9 cellular contexts compared by ENCODE assay signal in the genomic region with DNA sequence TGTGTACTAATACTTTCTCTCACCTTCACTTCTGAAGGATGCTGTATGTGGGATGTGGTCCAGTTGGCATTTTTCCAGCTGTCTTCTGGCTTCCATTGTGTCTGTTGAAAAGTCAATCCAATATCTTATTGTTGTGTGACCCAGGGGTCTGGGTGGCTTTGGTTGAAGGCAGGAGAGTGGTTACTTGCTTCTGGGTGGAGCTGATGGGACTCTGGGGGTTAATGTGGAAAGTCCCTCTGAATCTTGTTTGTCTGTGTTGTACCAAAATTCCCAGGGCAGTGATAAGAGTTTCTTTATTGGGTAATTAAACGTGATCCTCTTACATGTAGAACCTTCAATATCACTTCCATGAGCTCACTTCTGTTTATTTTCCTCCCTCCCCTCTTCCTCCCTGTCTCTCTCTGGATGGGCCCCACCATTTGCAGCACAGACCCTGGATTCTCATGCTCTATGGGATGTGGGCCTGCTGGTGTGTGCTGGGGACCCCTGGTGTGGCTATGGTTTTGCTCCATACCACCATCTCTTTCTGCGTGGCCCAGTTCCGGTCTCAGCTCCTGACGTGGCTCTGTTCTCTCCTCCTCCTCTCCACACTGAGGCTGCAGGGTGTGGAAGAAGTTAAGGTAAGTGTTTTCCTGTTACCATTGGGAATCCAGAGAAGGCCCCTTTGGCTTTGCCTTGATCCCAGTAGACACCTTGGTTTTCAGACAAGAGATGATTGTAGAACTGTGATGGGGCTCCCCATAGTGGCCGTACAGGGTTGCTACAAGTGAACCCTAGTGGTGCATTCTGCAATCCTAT.
DNase-seq lines count a peak whose midpoint lies in the region; ATAC-seq and TF ChIP-seq lines count a peak whose summit lies in the region.
"Had no signal": no experiment of that assay in that cellular context is flagged by ENCODE, and none has a peak within 500 bp of the region (broad histone marks: within the 10 kb centered on the region; RNA-seq: fewer than 3 reads in every experiment).

No MANE protein-coding gene starts in this region.

- DNase-seq in NCI-H1436 (lab: John Stamatoyannopoulos, UW) (peak; percentile 65), NCI-H1436 treated with DMSO at 0.1 percent for 48 hours (lab: John Stamatoyannopoulos, UW) (no peak), HCEC 1CT (peak; percentile 76), LoVo (ENCODE audit: low spot score) (peak; percentile 47), SJCRH30 (peak; percentile 70 to 85), heart left ventricle (peak in 4 of 5 donors; percentile 30 to 64 (median 48)), retina (peak; percentile 61)
- peak in 1 of 2 donors; percentile 56 for DNase-seq in activated naive CD4-positive, alpha-beta T cell treated with anti-CD3 and anti-CD28 coated beads, Interleukin-2, amount 50 U/mL, for 72 hours (ENCODE audit: low spot score in 2 of 2)

- no peak for TF ChIP-seq POLR2A in heart left ventricle (IDR thresholded peaks at IDR 0.05)

- H3K36me3 Mint-ChIP-seq in activated naive CD4-positive, alpha-beta T cell treated with anti-CD3 and anti-CD28 coated beads, Interleukin-2, amount 50 U/mL, for 72 hours: peaks cover 5 to 14% of the 10 kb centered on the region in 2 donors

- ATAC-seq in activated naive CD4-positive, alpha-beta T cell treated with anti-CD3 and anti-CD28 coated beads, Interleukin-2, amount 50 U/mL, for 72 hours: peak; percentile 72 to 78
- peak; percentile 88 to 94 (median 91) for ATAC-seq in heart left ventricle

- TF ChIP-seq CTCF in heart left ventricle (IDR thresholded peaks at IDR 0.05): peak; percentile 68 to 90 (median 78)

- H3K9me3 ChIP-seq in SJCRH30 (replicated peaks) (no peaks in the 10 kb centered on the region), heart left ventricle (peaks cover 0 to 7% (median 0%) of the 10 kb centered on the region in 12 donors)

- intact Hi-C loops in heart left ventricle (cut with DNase I): loop anchor here (1.0 to 10.0 kb wide), 13 partner anchors 38 to 1122 kb away; partner anchors contain the start of gene RCOR3 (in 1 of the 10)

- no peaks in the 10 kb centered on the region for H3K36me3 ChIP-seq in SJCRH30
- H3K36me3 ChIP-seq in heart left ventricle: peaks cover 0 to 5% (median 0%) of the 10 kb centered on the region in 9 donors

- H3K4me1 ChIP-seq in SJCRH30 (peaks cover 8% of the 10 kb centered on the region), heart left ventricle (peaks cover 0 to 11% (median 0%) of the 10 kb centered on the region in 12 donors)
- H3K4me1 ChIP-seq: BLaER1 had no signal

- H3K27ac Mint-ChIP-seq in activated naive CD4-positive, alpha-beta T cell treated with anti-CD3 and anti-CD28 coated beads, Interleukin-2, amount 50 U/mL, for 72 hours: peak overlapping the region; percentile 58 to 93

- H3K27me3 ChIP-seq in SJCRH30: no peaks in the 10 kb centered on the region
- H3K27me3 ChIP-seq in heart left ventricle: no peaks in the 10 kb centered on the region
- H3K27me3 ChIP-seq: BLaER1 had no signal

- WGBS in heart left ventricle, 4 donors: 65 to 69% (median 66%) methylated on average over 5 of the region's 5 CpGs

- H3K27ac ChIP-seq in SJCRH30 (no peak overlapping the region), heart left ventricle (no peak overlapping the region)
- H3K27ac ChIP-seq: BLaER1 had no signal

- H3K4me3 ChIP-seq in SJCRH30: no peak overlapping the region
- no peak overlapping the region for H3K4me3 ChIP-seq in heart left ventricle
- H3K4me3 ChIP-seq: BLaER1 had no signal

- peaks cover 4 to 8% of the 10 kb centered on the region in 2 donors for H3K9me3 Mint-ChIP-seq in activated naive CD4-positive, alpha-beta T cell treated with anti-CD3 and anti-CD28 coated beads, Interleukin-2, amount 50 U/mL, for 72 hours
